7 cellular contexts compared by ENCODE assay signal in genomic region chr4:163755013-163755412, GRCh38.
DNase-seq lines count a peak whose midpoint lies in the region; ATAC-seq and TF ChIP-seq lines count a peak whose summit lies in the region.

No MANE protein-coding gene starts in this region.

- no peak overlapping the region for H3K27ac ChIP-seq in foreskin keratinocyte

- peak; percentile 13 for DNase-seq in NCI-H1105 treated with DMSO at 0.1 percent for 48 hours (lab: John Stamatoyannopoulos, UW)
- peak in 1 of 2 donors; percentile 21 for DNase-seq in foreskin keratinocyte
- DNase-seq in NCI-H345 treated with DMSO at 0.1 percent for 48 hours (lab: John Stamatoyannopoulos, UW; ENCODE audit: unreplicated experiment), result no peak
- DNase-seq in NCI-H2227 treated with DMSO at 0.1 percent for 48 hours (lab: John Stamatoyannopoulos, UW), result no peak
- DNase-seq in dedifferentiated amniotic fluid mesenchymal stem cell (ENCODE audit: extremely low spot score), result no peak

- H3K27me3 ChIP-seq in foreskin keratinocyte, result no peaks in the 10 kb centered on the region

- TF ChIP-seq CTCF in foreskin keratinocyte (conservative IDR thresholded peaks at IDR 0.05), result peak; percentile 75

- no peaks in the 10 kb centered on the region for H3K4me1 ChIP-seq in foreskin keratinocyte

- peak; percentile 39 for ATAC-seq in GM18520 (IDR thresholded peaks at IDR 0.05; ENCODE audit: unreplicated experiment)
- peak; percentile 67 for ATAC-seq in HG02623 (IDR thresholded peaks at IDR 0.05; ENCODE audit: unreplicated experiment)
- ATAC-seq in foreskin keratinocyte, result peak; percentile 69
